In genomic region chr12:127479256-127479655, GRCh38 we compare ENCODE assay signal across 23 cellular contexts.
"Had no signal": no experiment of that assay in that cellular context is flagged by ENCODE, and none has a peak within 500 bp of the region (broad histone marks: within the 10 kb centered on the region; RNA-seq: fewer than 3 reads in every experiment).

No MANE protein-coding gene starts in this region.

- H3K9ac ChIP-seq: parathyroid adenoma had no signal

- H3K9me3 ChIP-seq: neutrophil, sigmoid colon, tibial artery had no signal

- H3K27ac Mint-ChIP-seq: activated CD4-positive, alpha-beta T cell treated with anti-CD3 and anti-CD28 coated beads, Interleukin-2, amount 10 ng/mL, durations not matched to agents 7 days and 5 days; activated naive CD4-positive, alpha-beta T cell treated with anti-CD3 and anti-CD28 coated beads, Interleukin-2, amount 10 ng/mL, durations not matched to agents 7 days and 5 days; activated naive CD8-positive, alpha-beta T cell treated with anti-CD3 and anti-CD28 coated beads, Interleukin-2, amount 50 U/mL, for 24 hours; natural killer cell treated with Interleukin-12 subunit alpha and Interleukin-12 subunit beta and Interleukin-15 and Interleukin-18, amount 100 ng/mL, for 72 hours had no signal

- H3K36me3 ChIP-seq: neutrophil, sigmoid colon, tibial artery had no signal

- H3K36me3 Mint-ChIP-seq: activated naive CD4-positive, alpha-beta T cell treated with anti-CD3 and anti-CD28 coated beads, Interleukin-2, amount 10 ng/mL, durations not matched to agents 7 days and 5 days; natural killer cell treated with Interleukin-12 subunit alpha and Interleukin-12 subunit beta and Interleukin-15 and Interleukin-18, amount 100 ng/mL, for 72 hours had no signal

- H3K27me3 Mint-ChIP-seq: activated CD4-positive, alpha-beta T cell treated with anti-CD3 and anti-CD28 coated beads, Interleukin-2, amount 10 ng/mL, durations not matched to agents 7 days and 5 days; activated naive CD4-positive, alpha-beta T cell treated with anti-CD3 and anti-CD28 coated beads, Interleukin-2, amount 10 ng/mL, durations not matched to agents 7 days and 5 days; activated naive CD8-positive, alpha-beta T cell treated with anti-CD3 and anti-CD28 coated beads, Interleukin-2, amount 50 U/mL, for 24 hours; natural killer cell treated with Interleukin-12 subunit alpha and Interleukin-12 subunit beta and Interleukin-15 and Interleukin-18, amount 100 ng/mL, for 72 hours had no signal

- H3K4me1 Mint-ChIP-seq: activated CD4-positive, alpha-beta T cell treated with anti-CD3 and anti-CD28 coated beads, Interleukin-2, amount 10 ng/mL, durations not matched to agents 7 days and 5 days; activated naive CD4-positive, alpha-beta T cell treated with anti-CD3 and anti-CD28 coated beads, Interleukin-2, amount 10 ng/mL, durations not matched to agents 7 days and 5 days; activated naive CD8-positive, alpha-beta T cell treated with anti-CD3 and anti-CD28 coated beads, Interleukin-2, amount 50 U/mL, for 24 hours had no signal

- H2AFZ ChIP-seq: parathyroid adenoma had no signal

- H3K4me3 ChIP-seq: lung, sigmoid colon, tibial artery had no signal

- H3K4me1 ChIP-seq: parathyroid adenoma, sigmoid colon, tibial artery had no signal

- ATAC-seq: activated CD4-positive, CD25-positive, alpha-beta regulatory T cell treated with anti-CD3 and anti-CD28 coated beads, Interleukin-2, amount 50 U/mL, for 24 hours; activated naive CD8-positive, alpha-beta T cell treated with anti-CD3 and anti-CD28 coated beads, Interleukin-2, amount 50 U/mL, for 24 hours; esophagus mucosa; left colon; natural killer cell treated with Interleukin-12 subunit alpha and Interleukin-12 subunit beta and Interleukin-15 and Interleukin-18, amount 100 ng/mL, for 72 hours had no signal

- H3K27me3 ChIP-seq: neutrophil, sigmoid colon, tibial artery had no signal

- H3K79me2 ChIP-seq: parathyroid adenoma had no signal

- H3K4me3 Mint-ChIP-seq: activated CD4-positive, alpha-beta T cell treated with anti-CD3 and anti-CD28 coated beads, Interleukin-2, amount 10 ng/mL, durations not matched to agents 7 days and 5 days; activated naive CD4-positive, alpha-beta T cell treated with anti-CD3 and anti-CD28 coated beads, Interleukin-2, amount 10 ng/mL, durations not matched to agents 7 days and 5 days; activated naive CD8-positive, alpha-beta T cell treated with anti-CD3 and anti-CD28 coated beads, Interleukin-2, amount 50 U/mL, for 24 hours; natural killer cell treated with Interleukin-12 subunit alpha and Interleukin-12 subunit beta and Interleukin-15 and Interleukin-18, amount 100 ng/mL, for 72 hours had no signal

- FAIRE-seq: bronchial epithelial cell had no signal

- DNase-seq: activated CD4-positive, alpha-beta T cell treated with anti-CD3 and anti-CD28 coated beads, Interleukin-2, amount 10 ng/mL, durations not matched to agents 7 days and 5 days; activated CD8-positive, alpha-beta memory T cell treated with anti-CD3 and anti-CD28 coated beads, Interleukin-2, amount 50 U/mL, for 4 hours; activated effector memory CD4-positive, alpha-beta T cell treated with Interleukin-2 at 50 U/mL for 16 hours; activated naive CD4-positive, alpha-beta T cell treated with anti-CD3 and anti-CD28 coated beads, Interleukin-2, amount 10 ng/mL, durations not matched to agents 7 days and 5 days; activated naive CD8-positive, alpha-beta T cell treated with anti-CD3 and anti-CD28 coated beads, Interleukin-2, amount 50 U/mL, for 24 hours; activated T-cell treated with anti-CD3 and anti-CD28 coated beads, Interleukin-2, amount 50 U/mL, for 48 hours; cerebellar nuclear complex; cortex of kidney; effector CD4-positive, alpha-beta T cell; foreskin fibroblast; islet precursor cell; left colon; sigmoid colon; stimulated activated naive CD4-positive, alpha-beta T cell treated with Interleukin-2 at 50 U/mL for 16 hours; T1000; tibial artery had no signal

- H3K27ac ChIP-seq: neutrophil, parathyroid adenoma, sigmoid colon, tibial artery had no signal

- H3K9me3 Mint-ChIP-seq: activated CD4-positive, alpha-beta T cell treated with anti-CD3 and anti-CD28 coated beads, Interleukin-2, amount 10 ng/mL, durations not matched to agents 7 days and 5 days; activated naive CD4-positive, alpha-beta T cell treated with anti-CD3 and anti-CD28 coated beads, Interleukin-2, amount 10 ng/mL, durations not matched to agents 7 days and 5 days had no signal
